15 cellular contexts compared by ENCODE assay signal in genomic region chr1:206587904-206588303, GRCh38. TPM values are rescaled to one million over a fixed set of nuclear protein-coding genes. Genes with fewer than 3 reads are reported as not detected.
A peak's percentile ranks its signal among the peaks of the same experiment; 100 is the strongest.
DNase-seq lines count a peak whose midpoint lies in the region; ATAC-seq, FAIRE-seq and TF ChIP-seq lines count a peak whose summit lies in the region.
"Had no signal": no experiment of that assay in that cellular context is flagged by ENCODE, and none has a peak within 500 bp of the region (broad histone marks: within the 10 kb centered on the region; RNA-seq: fewer than 3 reads in every experiment).

No MANE protein-coding gene starts in this region.

- WGBS in GM12878 (ENCODE audit: insufficient coverage, insufficient replicate concordance, low lambda C conversion rate, missing lambda C conversion rate): 98% methylated on average over 14 of the region's 14 CpGs

- H3K36me3 ChIP-seq in cardiac muscle cell: peaks cover 53% of the 10 kb centered on the region
- H3K36me3 ChIP-seq in right atrium auricular region: peaks cover 56% of the 10 kb centered on the region
- peaks cover 44 to 59% of the 10 kb centered on the region in 2 experiments for H3K36me3 ChIP-seq in GM12878 (ENCODE audit: control insufficient read depth in 2 of 2, insufficient read depth in 2 of 2, low read length in 1 of 2)

- POLR2A ChIA-PET in GM12878 (lab: Charles Lee): interaction anchor here (1.2 to 1.6 kb wide), 3 partner anchors 10 to 72 kb away, joined by 3 to 6 read pairs (median 3); no protein-coding TSS in a partner anchor

- CTCF ChIA-PET in GM12878 (lab: Yijun Ruan, JAX): interaction anchor here (0.6 to 15.7 kb wide), 9 partner anchors 24 to 128 kb away, joined by 3 to 440 read pairs (median 5); no protein-coding TSS in a partner anchor

- intact Hi-C loops in GM12878 (cut with micrococcal nuclease; ENCODE audit: unreplicated experiment): no loop called here

- H3K27ac ChIP-seq in cardiac muscle cell (peak overlapping the region; percentile 60), right atrium auricular region (no peak overlapping the region), GM12878 (ENCODE audit: control insufficient read depth, insufficient read depth) (no peak overlapping the region)

- peaks cover 4% of the 10 kb centered on the region; the same call in 1 of the 2 replicates for H4K20me1 ChIP-seq in GM12878 (ENCODE audit: control insufficient read depth, insufficient read depth)

- peaks cover 3% of the 10 kb centered on the region for H3K27me3 Mint-ChIP-seq in nephron progenitor cell (ENCODE audit: low read depth, poor library complexity)

- in situ Hi-C loops in GM12878 (cut with MboI): no loop called here

- H3K4me3 Mint-ChIP-seq in nephron progenitor cell: no peak overlapping the region

- no TSS peak for BruUV-seq in GM12878 (replicated peaks; lab: Mats Ljungman, UMichigan)

- FAIRE-seq in GM12878 (lab: Jason Lieb, UNC): no peak

- TF ChIP-seq POLR2A in GM12878 (IDR thresholded peaks at IDR 0.05; ENCODE audit: low read depth, low read length): peak; percentile 18; the same call in 1 of the 2 replicates

- no peaks in the 10 kb centered on the region for H3K9me3 Mint-ChIP-seq in nephron progenitor cell

- peaks cover 30% of the 10 kb centered on the region for H3K36me3 Mint-ChIP-seq in nephron progenitor cell (ENCODE audit: low read depth)

- H3K4me2 ChIP-seq in GM12878 (ENCODE audit: control insufficient read depth, insufficient read depth): no peak overlapping the region
- H3K4me2 ChIP-seq: hepatocyte had no signal

- DNase-seq in cardiac muscle cell (ENCODE audit: low read depth in 1 of 2, low spot score in 1 of 2) (no peak), right atrium auricular region (ENCODE audit: low spot score) (no peak), GM12878 (ENCODE audit: low read depth, low spot score) (no peak), nephron progenitor cell (no peak), anterior cingulate cortex (lab: John Stamatoyannopoulos, UW) (no peak), NCI-H128 (lab: John Stamatoyannopoulos, UW; ENCODE audit: unreplicated experiment) (no peak)
- DNase-seq in activated CD8-positive, alpha-beta memory T cell treated with anti-CD3 and anti-CD28 coated beads, Interleukin-2, amount 50 U/mL, for 4 hours: no peak
- DNase-seq: activated effector memory CD4-positive, alpha-beta T cell treated with anti-CD3 and anti-CD28 coated beads, Interleukin-2, amount 50 U/mL, for 16 hours; MM.1S; upper lobe of right lung had no signal

- H2AFZ ChIP-seq in GM12878 (ENCODE audit: control insufficient read depth, low read depth, low read length): no peak overlapping the region
- H2AFZ ChIP-seq: hepatocyte had no signal

- RAD21 ChIA-PET in GM12878 (lab: Charles Lee; ENCODE audit: unreplicated experiment): interaction anchor here (0.8 to 2.3 kb wide), 4 partner anchors 43 to 109 kb away, joined by 3 to 9 read pairs (median 4); no protein-coding TSS in a partner anchor

- no peak for TF ChIP-seq EP300 in GM12878 (IDR thresholded peaks at IDR 0.05; ENCODE audit: borderline replicate concordance in 1 of 2, control insufficient read depth in 1 of 2, low read depth in 2 of 2, low read length in 2 of 2)

- no peaks in the 10 kb centered on the region for H3K27me3 ChIP-seq in cardiac muscle cell
- H3K27me3 ChIP-seq in right atrium auricular region: no peaks in the 10 kb centered on the region
- no peaks in the 10 kb centered on the region for H3K27me3 ChIP-seq in GM12878 (replicated peaks in 1 of 2; ENCODE audit: control insufficient read depth in 2 of 2, insufficient read depth in 2 of 2, low read length in 1 of 2)
- H3K27me3 ChIP-seq: hepatocyte, SJSA1, upper lobe of right lung had no signal

- peaks cover 1% of the 10 kb centered on the region; the same call in 1 of the 2 replicates for H3K79me2 ChIP-seq in GM12878 (ENCODE audit: control insufficient read depth, insufficient read depth, low read length)
- H3K79me2 ChIP-seq: hepatocyte had no signal

- TF ChIP-seq CTCF in cardiac muscle cell (IDR thresholded peaks at IDR 0.05; ENCODE audit: low read depth, low read length): no peak
- no peak for TF ChIP-seq CTCF in right atrium auricular region (IDR thresholded peaks at IDR 0.05)
- no peak for TF ChIP-seq CTCF in GM12878 (IDR thresholded peaks at IDR 0.05 in 2 of 3, conservative IDR thresholded peaks at IDR 0.05 in 1 of 3; ENCODE audit: control insufficient read depth in 2 of 3, extremely low read depth in 1 of 3, insufficient read depth in 1 of 3, low read depth in 3 of 3, low read length in 3 of 3)
- no peak for TF ChIP-seq CTCF in nephron progenitor cell (IDR thresholded peaks at IDR 0.05)

- no peak for TF ChIP-seq RAD21 in GM12878 (IDR thresholded peaks at IDR 0.05; ENCODE audit: insufficient read depth, low read depth, low read length)

- no peak overlapping the region for H3K9ac ChIP-seq in GM12878 (ENCODE audit: control insufficient read depth, insufficient read depth, low read length)

- SMC1A ChIA-PET in GM12878 (lab: Charles Lee; ENCODE audit: uncharacterized antibody, unreplicated experiment): interaction anchor here (0.8 to 15.4 kb wide), 5 partner anchors 8 to 43 kb away, joined by 3 to 476 read pairs (median 3); no protein-coding TSS in a partner anchor

- H3K4me3 ChIP-seq in cardiac muscle cell: no peak overlapping the region
- H3K4me3 ChIP-seq in right atrium auricular region: no peak overlapping the region
- H3K4me3 ChIP-seq in GM12878: no peak overlapping the region
- H3K4me3 ChIP-seq: hepatocyte, SJSA1, upper lobe of right lung had no signal

- ATAC-seq in GM12878 (no peak), HG02884 (IDR thresholded peaks at IDR 0.05; ENCODE audit: unreplicated experiment) (no peak)
- ATAC-seq: esophagus mucosa, left lobe of liver, upper lobe of right lung had no signal

- H3K4me1 ChIP-seq in cardiac muscle cell (ENCODE audit: low read depth) (peaks cover 3% of the 10 kb centered on the region), right atrium auricular region (peaks cover 0 to 13% of the 10 kb centered on the region in 2 donors), GM12878 (ENCODE audit: control insufficient read depth, insufficient read depth, low read length) (peaks cover 6% of the 10 kb centered on the region; the same call in 1 of the 2 replicates)

- H3K27ac Mint-ChIP-seq in nephron progenitor cell: peak overlapping the region; percentile 95

- peaks cover 30% of the 10 kb centered on the region for H3K4me1 Mint-ChIP-seq in nephron progenitor cell

- H3K9me3 ChIP-seq in cardiac muscle cell (ENCODE audit: low read depth) (no peaks in the 10 kb centered on the region), right atrium auricular region (no peaks in the 10 kb centered on the region), GM12878 (replicated peaks; ENCODE audit: control insufficient read depth, insufficient read depth, low read length) (no peaks in the 10 kb centered on the region)
- H3K9me3 ChIP-seq: SJSA1, upper lobe of right lung had no signal

RNA-seq across cellular contexts. Expression of gene EIF2D, which starts 24.4 kb away (rescaled TPM):
- 46.1 and 67.2 TPM in 2 replicates for total RNA-seq in cardiac muscle cell
- polyA plus RNA-seq in cardiac muscle cell: 44.7 and 45.7 TPM in 2 replicates
- total RNA-seq in right atrium auricular region: 10 to 100 TPM; 21.7 to 30.4 TPM
- total RNA-seq in GM12878 (2013; cell fraction: nucleolus; rRNA removed): 115 and 132 TPM in 2 replicates
- total RNA-seq in GM12878 (2014; rRNA removed): 88.8 and 91.6 TPM in 2 replicates
- 80.4 and 83.4 TPM in 2 replicates for total RNA-seq in GM12878 (2014; rRNA removed; fragmentation: Illumina TruSeq; extraction: Trizol)
- 74.0 and 76.6 TPM in 2 replicates for total RNA-seq in GM12878 (2021)
- polyA plus RNA-seq in GM12878 (2011; ENCODE audit: low read depth): 49.2 TPM
- 133 and 153 TPM in 2 replicates for polyA plus RNA-seq in GM12878 (2011; rRNA removed)
- polyA plus RNA-seq in GM12878 (2011; cell fraction: cytosol; rRNA removed): 121 and 127 TPM in 2 replicates
- polyA plus RNA-seq in GM12878 (2011; cell fraction: nucleus; rRNA removed): 149 and 172 TPM in 2 replicates
- polyA plus RNA-seq in GM12878 (2012): 66.5 and 74.5 TPM in 2 replicates
- 108 and 109 TPM in 2 replicates for polyA plus RNA-seq in GM12878 (2014; fragmentation: Illumina TruSeq; extraction: Trizol)
- 10 to 100 TPM; 65.4 to 77.5 TPM for polyA plus RNA-seq in GM12878 (2014; fragmentation: Nextera tagmentation; extraction: Ambion mirVana)
- 98.5 and 104 TPM in 2 replicates for polyA plus RNA-seq in GM12878 (2014; rRNA removed)
- 10 to 100 TPM; 65.2 to 74.8 TPM for polyA plus RNA-seq in GM12878 (2016; fragmentation: Nextera tagmentation; extraction: Ambion mirVana)
- polyA minus RNA-seq in GM12878 (2011; rRNA and poly(A)+ RNA removed): 93.0 and 112 TPM in 2 replicates
- 26.6 and 32.7 TPM in 2 replicates for polyA minus RNA-seq in GM12878 (2011; cell fraction: cytosol; rRNA and poly(A)+ RNA removed)
- 34.8 and 42.0 TPM in 2 replicates for polyA minus RNA-seq in GM12878 (2011; cell fraction: nucleus; rRNA and poly(A)+ RNA removed)

RNA-seq across cellular contexts. Expression of gene DYRK3, which starts 47.4 kb away (rescaled TPM):
- total RNA-seq in cardiac muscle cell (14.1 and 21.2 TPM in 2 replicates), right atrium auricular region (10 to 100 TPM; 16.5 to 20.6 TPM), GM12878 (2014; rRNA removed) (10.7 and 11.1 TPM in 2 replicates), GM12878 (2014; rRNA removed; fragmentation: Illumina TruSeq; extraction: Trizol) (10.0 and 10.7 TPM in 2 replicates), GM12878 (2021) (8.9 and 11.2 TPM in 2 replicates)
- polyA plus RNA-seq in cardiac muscle cell (8.4 and 16.6 TPM in 2 replicates), GM12878 (2011; rRNA removed) (12.9 and 15.4 TPM in 2 replicates), GM12878 (2014; fragmentation: Illumina TruSeq; extraction: Trizol) (9.8 and 14.9 TPM in 2 replicates), GM12878 (2014; fragmentation: Nextera tagmentation; extraction: Ambion mirVana) (1 to 10 TPM; 1.6 to 2.8 TPM), GM12878 (2014; rRNA removed) (6.0 and 8.6 TPM in 2 replicates), GM12878 (2016; fragmentation: Nextera tagmentation; extraction: Ambion mirVana) (10 to 100 TPM in 1 of 2 experiments, 1 to 10 TPM in 1; 10.0 to 11.7 TPM)
- total RNA-seq in GM12878 (2013; cell fraction: nucleolus; rRNA removed): 26.7 and 27.4 TPM in 2 replicates
- polyA plus RNA-seq in GM12878 (2011; ENCODE audit: low read depth): 2.8 TPM
- 8.8 and 9.4 TPM in 2 replicates for polyA plus RNA-seq in GM12878 (2011; cell fraction: cytosol; rRNA removed)
- 7.3 and 7.8 TPM in 2 replicates for polyA plus RNA-seq in GM12878 (2011; cell fraction: nucleus; rRNA removed)
- polyA plus RNA-seq in GM12878 (2012): 3.7 and 6.0 TPM in 2 replicates
- 15.7 and 16.0 TPM in 2 replicates for polyA minus RNA-seq in GM12878 (2011; rRNA and poly(A)+ RNA removed)
- polyA minus RNA-seq in GM12878 (2011; cell fraction: cytosol; rRNA and poly(A)+ RNA removed): 6.0 and 7.1 TPM in 2 replicates
- 5.1 and 8.2 TPM in 2 replicates for polyA minus RNA-seq in GM12878 (2011; cell fraction: nucleus; rRNA and poly(A)+ RNA removed)
